In genomic region chr21:46294647-46295176, GRCh38 we compare ENCODE assay signal across 9 cellular contexts. TPM values are rescaled to one million over a fixed set of nuclear protein-coding genes. Genes with fewer than 3 reads are reported as not detected.
DNase-seq lines count a peak whose midpoint lies in the region; ATAC-seq and TF ChIP-seq lines count a peak whose summit lies in the region.
"Had no signal": no experiment of that assay in that cellular context is flagged by ENCODE, and none has a peak within 500 bp of the region (broad histone marks: within the 10 kb centered on the region; RNA-seq: fewer than 3 reads in every experiment).

No MANE protein-coding gene starts in this region.

- no peak overlapping the region for H3K4me3 ChIP-seq in breast epithelium

- H3K36me3 ChIP-seq in breast epithelium, result no peaks in the 10 kb centered on the region

- peaks cover 0 to 4% of the 10 kb centered on the region in 2 donors for H3K4me1 ChIP-seq in breast epithelium

- no peak for TF ChIP-seq POLR2A in breast epithelium (IDR thresholded peaks at IDR 0.05)

- intact Hi-C loops in breast epithelium (cut with DNase I; ENCODE audit: low total_unique reads), result no loop called here

- no peak for ATAC-seq in GM21528 (IDR thresholded peaks at IDR 0.05; ENCODE audit: low FRiP score, unreplicated experiment)

- TF ChIP-seq CTCF in breast epithelium (IDR thresholded peaks at IDR 0.05), result no peak

- no peaks in the 10 kb centered on the region for H3K27me3 ChIP-seq in breast epithelium

- peak overlapping the region in 1 of 2 donors; percentile 86 for H3K27ac ChIP-seq in breast epithelium

- H3K9me3 ChIP-seq in breast epithelium, result no peaks in the 10 kb centered on the region

- DNase-seq in AG20443 (ENCODE audit: low spot score) (peak; percentile 65), HUDEP-2 (lab: John Stamatoyannopoulos, UW; ENCODE audit: unreplicated experiment in 76 of 76) (peak in 62 of 76 experiments; percentile 12 to 86 (median 44)), amniotic epithelial cell (ENCODE audit: low read depth) (peak; percentile 54), left kidney (ENCODE audit: low read depth, low spot score) (peak; percentile 24), breast epithelium (ENCODE audit: low spot score in 2 of 2) (no peak), GM19240 (ENCODE audit: insufficient read length, low spot score) (no peak)
- DNase-seq in stimulated activated CD8-positive, alpha-beta memory T cell treated with anti-CD3 and anti-CD28 coated beads, Interleukin-4, amount 100 ng/mL, for 48 hours, result no peak
- DNase-seq: amygdala had no signal

RNA-seq across cellular contexts. Expression of gene YBEY, which starts 8.6 kb away (rescaled TPM):
- 10 to 100 TPM; 15.4 to 22.8 (median 17.3) TPM for total RNA-seq in breast epithelium

RNA-seq across cellular contexts. Expression of gene MCM3AP, which starts 9.3 kb away (rescaled TPM):
- 10 to 100 TPM; 91.5 to 100.0 (median 99.2) TPM for total RNA-seq in breast epithelium

RNA-seq across cellular contexts. Expression of gene C21orf58, which starts 29.0 kb away (rescaled TPM):
- total RNA-seq in breast epithelium, result 1 to 10 TPM in 2 of 3 donors, under 1 TPM in 1; 0.96 to 2.9 (median 2.6) TPM

RNA-seq across cellular contexts. Expression of gene PCNT, which starts 29.2 kb away (rescaled TPM):
- 10 to 100 TPM; 25.2 to 31.0 (median 28.5) TPM for total RNA-seq in breast epithelium

Comparison
In these comparisons a context has a peak if more than half of its experiments do, and no peak if none do; other contexts are left out.
1. DNase-seq: peak in AG20443 (single experiment), HUDEP-2 (62 of 76), amniotic epithelial cell (single experiment) and left kidney (single experiment); none in stimulated activated CD8-positive, alpha-beta memory T cell treated with anti-CD3 and anti-CD28 coated beads, Interleukin-4, amount 100 ng/mL, for 48 hours (single experiment), breast epithelium (0 of 2) and GM19240 (single experiment).